8 cellular contexts compared by ENCODE assay signal in the genomic region with DNA sequence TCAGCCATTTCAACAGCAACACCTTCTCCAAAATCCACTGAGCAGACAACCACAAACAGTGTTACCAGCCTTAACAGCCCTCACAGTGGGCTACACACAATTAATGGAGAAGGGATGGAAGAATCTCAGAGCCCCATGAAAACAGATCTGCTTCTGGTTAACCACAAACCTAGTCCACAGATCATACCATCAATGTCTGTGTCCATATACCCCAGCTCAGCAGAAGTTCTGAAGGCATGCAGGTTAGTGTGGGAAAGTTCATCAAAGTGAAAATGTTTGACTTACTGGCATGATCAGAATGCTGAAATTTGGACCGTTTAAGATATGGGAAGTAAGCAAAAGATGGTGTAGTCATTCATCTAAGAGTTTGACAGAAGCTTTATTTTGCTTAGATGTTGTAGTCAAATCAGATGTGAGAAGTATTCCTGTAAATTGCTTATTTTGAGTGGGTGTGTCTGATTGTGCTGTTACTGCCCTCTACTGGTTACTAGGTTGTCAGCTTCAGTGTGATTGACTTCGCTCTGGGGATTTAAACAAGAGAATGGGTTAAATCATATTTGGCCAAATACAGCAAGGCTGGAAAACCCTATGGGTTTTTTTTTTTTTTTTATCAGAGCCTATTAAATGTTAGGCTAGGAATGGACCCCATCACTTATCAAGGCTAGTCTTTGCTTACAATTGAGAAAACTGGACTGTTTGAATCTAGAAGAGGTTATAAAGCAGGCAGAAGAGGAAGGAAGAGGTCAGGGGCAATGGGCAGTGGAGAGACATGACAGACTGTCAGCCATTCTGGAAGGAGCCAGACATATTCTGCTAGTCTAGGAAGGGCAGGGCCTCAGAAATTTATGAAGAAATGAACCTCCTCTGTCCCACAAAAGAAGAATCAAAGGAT.
A peak's percentile ranks its signal among the peaks of the same experiment; 100 is the strongest.
DNase-seq lines count a peak whose midpoint lies in the region; ATAC-seq, FAIRE-seq and TF ChIP-seq lines count a peak whose summit lies in the region.

No MANE protein-coding gene starts in this region.

- H3K4me1 Mint-ChIP-seq in Calu3 (ENCODE audit: low read depth, unreplicated experiment): peaks cover 13% of the 10 kb centered on the region
- H3K4me1 Mint-ChIP-seq in stimulated activated naive B cell treated with anti-CD40 and anti-IgM and Interleukin-4, amounts not matched to agents 10 μg/mL and 1 μg/mL and 100 μg/mL, for 72 hours: peaks cover 28 to 40% of the 10 kb centered on the region in 2 donors

- CTCF ChIA-PET in Calu3 (lab: Charles Lee): interaction anchor here (0.6 to 1.1 kb wide), 4 partner anchors 38 to 361 kb away, joined by 3 to 6 read pairs (median 4); no protein-coding TSS in a partner anchor

- H3K9me3 ChIP-seq in hepatocyte (ENCODE audit: low read depth): no peaks in the 10 kb centered on the region

- peak; percentile 34 to 69 for ATAC-seq in stimulated activated naive B cell treated with anti-CD40 and anti-IgM and Interleukin-4, amounts not matched to agents 10 μg/mL and 1 μg/mL and 100 μg/mL, for 72 hours (replicated peaks)
- no peak for ATAC-seq in GM21447 (IDR thresholded peaks at IDR 0.05; ENCODE audit: unreplicated experiment)

- no peaks in the 10 kb centered on the region for H3K9me2 ChIP-seq in hepatocyte (replicated peaks; ENCODE audit: insufficient read depth)

- H4K20me1 ChIP-seq in hepatocyte (ENCODE audit: insufficient read depth, poor library complexity, severe bottlenecking): peaks cover 14% of the 10 kb centered on the region

- DNase-seq in Calu3: peak; percentile 12
- DNase-seq in GM19239 (ENCODE audit: insufficient read length, low spot score): no peak
- DNase-seq in NCI-H345 treated with DMSO at 0.1 percent for 48 hours (lab: John Stamatoyannopoulos, UW; ENCODE audit: unreplicated experiment): peak; percentile 4
- peak; percentile 20 for DNase-seq in amniotic stem cell (lab: John Stamatoyannopoulos, UW)
- DNase-seq in hepatocyte (ENCODE audit: low spot score): peak; percentile 34
- DNase-seq in stimulated activated naive B cell treated with anti-CD40 and anti-IgM and Interleukin-4, amounts not matched to agents 10 μg/mL and 1 μg/mL and 100 μg/mL, for 72 hours: no peak
- no peak for DNase-seq in H54 (ENCODE audit: insufficient read length, low spot score)

- H3K4me1 ChIP-seq in hepatocyte (ENCODE audit: insufficient read depth): no peaks in the 10 kb centered on the region

- H2AFZ ChIP-seq in hepatocyte: no peak overlapping the region

- no peaks in the 10 kb centered on the region for H3K9me3 Mint-ChIP-seq in Calu3 (ENCODE audit: low read depth, unreplicated experiment)
- H3K9me3 Mint-ChIP-seq in stimulated activated naive B cell treated with anti-CD40 and anti-IgM and Interleukin-4, amounts not matched to agents 10 μg/mL and 1 μg/mL and 100 μg/mL, for 72 hours: peaks cover 2 to 4% of the 10 kb centered on the region in 2 donors

- peak; percentile 100 for FAIRE-seq in GM19239 (lab: Jason Lieb, UNC)
- FAIRE-seq in H54 (lab: Jason Lieb, UNC): no peak

- no peak overlapping the region for H3K27ac Mint-ChIP-seq in Calu3 (ENCODE audit: unreplicated experiment)
- H3K27ac Mint-ChIP-seq in stimulated activated naive B cell treated with anti-CD40 and anti-IgM and Interleukin-4, amounts not matched to agents 10 μg/mL and 1 μg/mL and 100 μg/mL, for 72 hours: no peak overlapping the region

- H3K27ac ChIP-seq in hepatocyte: no peak overlapping the region

- H3K27me3 ChIP-seq in hepatocyte: no peaks in the 10 kb centered on the region

- no peak overlapping the region for H3K4me3 ChIP-seq in hepatocyte

- H3K4me2 ChIP-seq in hepatocyte: no peak overlapping the region

- BruUV-seq in Calu3 (replicated peaks; lab: Mats Ljungman, UMichigan): no TSS peak

- peaks cover 38% of the 10 kb centered on the region for H3K79me2 ChIP-seq in hepatocyte

- TF ChIP-seq CTCF in Calu3 (IDR thresholded peaks at IDR 0.05; ENCODE audit: unreplicated experiment) (peak; percentile 41), hepatocyte (IDR thresholded peaks at IDR 0.05; ENCODE audit: poor library complexity) (peak; percentile 52)

- intact Hi-C loops in Calu3 (cut with micrococcal nuclease; ENCODE audit: unreplicated experiment): loop anchor here (5.0 kb wide), 1 partner anchor 198 kb away; the partner anchor contains the start of gene KDM6A

- no peak for TF ChIP-seq POLR2A in H54 (IDR thresholded peaks at IDR 0.05; ENCODE audit: low read depth, low read length)

- H3K4me3 Mint-ChIP-seq in Calu3 (ENCODE audit: low read depth, unreplicated experiment): no peak overlapping the region
- no peak overlapping the region for H3K4me3 Mint-ChIP-seq in stimulated activated naive B cell treated with anti-CD40 and anti-IgM and Interleukin-4, amounts not matched to agents 10 μg/mL and 1 μg/mL and 100 μg/mL, for 72 hours

- H3K36me3 ChIP-seq in hepatocyte (replicated peaks; ENCODE audit: insufficient read depth, low read depth): no peaks in the 10 kb centered on the region

- 44% methylated on average over 2 of the region's 2 CpGs for WGBS in hepatocyte (ENCODE audit: low lambda C conversion rate, missing lambda C conversion rate)

- H3K27me3 Mint-ChIP-seq in Calu3 (ENCODE audit: unreplicated experiment): no peaks in the 10 kb centered on the region
- H3K27me3 Mint-ChIP-seq in stimulated activated naive B cell treated with anti-CD40 and anti-IgM and Interleukin-4, amounts not matched to agents 10 μg/mL and 1 μg/mL and 100 μg/mL, for 72 hours: no peaks in the 10 kb centered on the region

- H3K36me3 Mint-ChIP-seq in Calu3 (ENCODE audit: insufficient read depth, unreplicated experiment): peaks cover 6% of the 10 kb centered on the region
- peaks cover 21 to 50% of the 10 kb centered on the region in 2 donors for H3K36me3 Mint-ChIP-seq in stimulated activated naive B cell treated with anti-CD40 and anti-IgM and Interleukin-4, amounts not matched to agents 10 μg/mL and 1 μg/mL and 100 μg/mL, for 72 hours

Comparison
In these comparisons a context has a peak if more than half of its experiments do, and no peak if none do; other contexts are left out.
1. DNase-seq: peak in Calu3 (single experiment), NCI-H345 treated with DMSO at 0.1 percent for 48 hours (single experiment), amniotic stem cell (single experiment) and hepatocyte (single experiment); none in GM19239 (single experiment), stimulated activated naive B cell treated with anti-CD40 and anti-IgM and Interleukin-4, amounts not matched to agents 10 μg/mL and 1 μg/mL and 100 μg/mL, for 72 hours (single experiment) and H54 (single experiment).